Comparison of ENCODE assay signal across 7 cellular contexts in the genomic region with DNA sequence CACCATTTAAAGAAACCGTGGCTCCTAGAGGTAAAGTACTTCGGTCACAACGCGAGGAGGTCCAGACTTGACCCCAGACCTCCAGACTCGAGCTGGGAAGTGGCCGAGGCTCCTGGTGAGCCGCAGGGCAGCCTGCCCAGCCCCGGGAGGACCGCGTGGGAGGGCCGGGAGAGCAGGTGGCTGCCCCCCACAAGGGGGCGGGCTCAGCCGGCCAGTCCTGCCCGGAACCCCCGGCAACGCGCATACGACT. TPM values are rescaled to one million over a fixed set of nuclear protein-coding genes. Genes with fewer than 3 reads are reported as not detected.
A peak's percentile ranks its signal among the peaks of the same experiment; 100 is the strongest.
DNase-seq lines count a peak whose midpoint lies in the region; TF ChIP-seq lines count a peak whose summit lies in the region.

Gene SLC27A2 (plus strand): TSS at position 214 of the 250 bp plus-strand sequence. CDS start 232 bp downstream, outside the sequence.

- H3K4me2 ChIP-seq in mesendoderm (ENCODE audit: low read length): peak within 1 kb of the TSS; percentile 77

- no peak within 1 kb of the TSS for H2BK120ac ChIP-seq in mesendoderm (ENCODE audit: low read depth, low read length)

- no peak within 1 kb of the TSS for H4K5ac ChIP-seq in mesendoderm (ENCODE audit: low read length)

- H2BK5ac ChIP-seq in mesendoderm (ENCODE audit: low read length): no peak within 1 kb of the TSS

- H3K4me3 ChIP-seq in HEK293 (ENCODE audit: low read depth, low read length) (peak within 1 kb of the TSS; percentile 47), mesendoderm (ENCODE audit: low read length) (no peak within 1 kb of the TSS)

- H3K56ac ChIP-seq in mesendoderm (ENCODE audit: low read length): peak within 1 kb of the TSS; percentile 31

- no peaks in the 10 kb centered on the region for H3K79me1 ChIP-seq in mesendoderm (ENCODE audit: low read length)

- WGBS in mesendoderm (ENCODE audit: extremely low coverage, insufficient coverage, low lambda C conversion rate): no CpG with 5 or more reads among the region's 18 CpGs

- TF ChIP-seq CTCF in GM12872 (IDR thresholded peaks at IDR 0.05; ENCODE audit: insufficient read depth, low read depth, low read length) (peak; percentile 48; the same call in 2 of the 3 replicates), HEK293 (tag by site-specific recombination; IDR thresholded peaks at IDR 0.05) (peak; percentile 54)

- H3K36me3 ChIP-seq in HEK293 (ENCODE audit: control insufficient read depth in 2 of 2, insufficient read depth in 1 of 2, low read length in 2 of 2) (no peaks in the 10 kb centered on the region), mesendoderm (ENCODE audit: control insufficient read depth, insufficient read depth, low read length) (no peaks in the 10 kb centered on the region)

- CTCF ChIA-PET in HEK293 (lab: Yijun Ruan, JAX): interaction anchor here (0.5 to 2.0 kb wide), 3 partner anchors 13 to 136 kb away, joined by 4 to 8 read pairs (median 6); no protein-coding TSS in a partner anchor

- H3K18ac ChIP-seq in mesendoderm (ENCODE audit: low read length): no peak within 1 kb of the TSS

- DNase-seq in NCI-H2196 (lab: John Stamatoyannopoulos, UW; ENCODE audit: unreplicated experiment): peak; percentile 44
- DNase-seq in cerebellar cortex (ENCODE audit: low spot score): peak; percentile 36
- peak; percentile 56 for DNase-seq in mesendoderm
- no peak for DNase-seq in D341Med (ENCODE audit: low spot score)
- no peak for DNase-seq in AG08396 (ENCODE audit: low spot score)

- peak within 1 kb of the TSS; percentile 20 for H3K9ac ChIP-seq in mesendoderm (ENCODE audit: low read length)

- no peaks in the 10 kb centered on the region for H3K79me2 ChIP-seq in mesendoderm (ENCODE audit: control insufficient read depth, insufficient read depth, low read length)

- H3K4me1 ChIP-seq in HEK293 (ENCODE audit: control insufficient read depth, insufficient read depth, low read length) (peaks cover 3% of the 10 kb centered on the region; the same call in 1 of the 2 replicates), mesendoderm (ENCODE audit: control insufficient read depth, low read depth, low read length) (no peaks in the 10 kb centered on the region)

- H3K23ac ChIP-seq in mesendoderm (ENCODE audit: low read length): no peak within 1 kb of the TSS

- H3K27me3 ChIP-seq in mesendoderm (ENCODE audit: insufficient read depth, low read length, poor library complexity): peaks cover 20% of the 10 kb centered on the region

- H3K27ac ChIP-seq in HEK293 (ENCODE audit: extremely low read depth, low read depth, low read length) (peak within 1 kb of the TSS; percentile 40; the same call in 1 of the 2 replicates), mesendoderm (ENCODE audit: low read depth, low read length) (no peak within 1 kb of the TSS)

- POLR2A ChIA-PET in HEK293 (lab: Yijun Ruan, JAX): interaction anchor here (0.7 kb wide), 1 partner anchor 26 kb away, joined by 3 read pairs; no protein-coding TSS in a partner anchor

- no peak within 1 kb of the TSS for H2AK5ac ChIP-seq in mesendoderm (ENCODE audit: low read length)

- H2BK15ac ChIP-seq in mesendoderm (replicated peaks; ENCODE audit: low read depth): no peak within 1 kb of the TSS

- H3K4ac ChIP-seq in mesendoderm (ENCODE audit: low read depth, low read length): no peak within 1 kb of the TSS

- no peak within 1 kb of the TSS for H4K8ac ChIP-seq in mesendoderm (ENCODE audit: low read depth, low read length)

- H3K9me3 ChIP-seq in HEK293 (ENCODE audit: control insufficient read depth, insufficient read depth, low read depth, low read length): no peaks in the 10 kb centered on the region

TF ChIP-seq in HEK293, 187 proteins besides CTCF, POLR2A, EP300 and RAD21:
- TF ChIP-seq ZFHX2 (tag by site-specific recombination; conservative IDR thresholded peaks at IDR 0.05) (peak; percentile 50; the same call in 1 of the 2 replicates), ZNF670 (tag by site-specific recombination; IDR thresholded peaks at IDR 0.05; ENCODE audit: low read depth) (no peak), ZNF548 (tag by site-specific recombination; IDR thresholded peaks at IDR 0.05) (no peak), KLF9 (tag by site-specific recombination; IDR thresholded peaks at IDR 0.05; ENCODE audit: low read depth) (no peak), SP2 (tag by site-specific recombination; IDR thresholded peaks at IDR 0.05) (peak; percentile 34; the same call in 1 of the 2 replicates), GLIS2 (tag by site-specific recombination; IDR thresholded peaks at IDR 0.05) (peak; percentile 75), ZNF549 (tag by site-specific recombination; IDR thresholded peaks at IDR 0.05) (0 out of 2 replicates have a peak, but pooled peaks have one; percentile 3), ZNF223 (tag by site-specific recombination; IDR thresholded peaks at IDR 0.05) (no peak), SP3 (tag by site-specific recombination; IDR thresholded peaks at IDR 0.05) (peak; percentile 51; the same call in 1 of the 2 replicates), ZNF488 (tag by site-specific recombination; IDR thresholded peaks at IDR 0.05) (no peak), ZIC2 (tag by site-specific recombination; IDR thresholded peaks at IDR 0.05) (peak; percentile 30; the same call in 1 of the 2 replicates), HOXD13 (CRISPR knock-in tag; IDR thresholded peaks at IDR 0.05; ENCODE audit: borderline replicate concordance) (no peak), GLIS1 (tag by site-specific recombination; IDR thresholded peaks at IDR 0.05) (peak; percentile 93), EGR2 (tag by site-specific recombination; IDR thresholded peaks at IDR 0.05; ENCODE audit: low read depth) (0 out of 2 replicates have a peak, but pooled peaks have one; percentile 7), ZSCAN30 (tag by site-specific recombination; IDR thresholded peaks at IDR 0.05) (0 out of 2 replicates have a peak, but pooled peaks have one; percentile 48)
- TF ChIP-seq, protein P1, sequence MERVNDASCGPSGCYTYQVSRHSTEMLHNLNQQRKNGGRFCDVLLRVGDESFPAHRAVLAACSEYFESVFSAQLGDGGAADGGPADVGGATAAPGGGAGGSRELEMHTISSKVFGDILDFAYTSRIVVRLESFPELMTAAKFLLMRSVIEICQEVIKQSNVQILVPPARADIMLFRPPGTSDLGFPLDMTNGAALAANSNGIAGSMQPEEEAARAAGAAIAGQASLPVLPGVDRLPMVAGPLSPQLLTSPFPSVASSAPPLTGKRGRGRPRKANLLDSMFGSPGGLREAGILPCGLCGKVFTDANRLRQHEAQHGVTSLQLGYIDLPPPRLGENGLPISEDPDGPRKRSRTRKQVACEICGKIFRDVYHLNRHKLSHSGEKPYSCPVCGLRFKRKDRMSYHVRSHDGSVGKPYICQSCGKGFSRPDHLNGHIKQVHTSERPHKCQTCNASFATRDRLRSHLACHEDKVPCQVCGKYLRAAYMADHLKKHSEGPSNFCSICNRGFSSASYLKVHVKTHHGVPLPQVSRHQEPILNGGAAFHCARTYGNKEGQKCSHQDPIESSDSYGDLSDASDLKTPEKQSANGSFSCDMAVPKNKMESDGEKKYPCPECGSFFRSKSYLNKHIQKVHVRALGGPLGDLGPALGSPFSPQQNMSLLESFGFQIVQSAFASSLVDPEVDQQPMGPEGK (tag by site-specific recombination; IDR thresholded peaks at IDR 0.05): peak; percentile 66

RNA-seq across cellular contexts. Expression of gene SLC27A2, which starts in this region (rescaled TPM):
- 2.1 TPM for polyA plus RNA-seq in mesendoderm (2013, experiment 1 of 2)
- polyA plus RNA-seq in mesendoderm (2013, experiment 2 of 2): 2.0 TPM

Comparison
In these comparisons a context has a peak if more than half of its experiments do, and no peak if none do; other contexts are left out.
1. DNase-seq: peak in NCI-H2196 (single experiment), cerebellar cortex (single experiment) and mesendoderm (single experiment); none in D341Med (single experiment) and AG08396 (single experiment).